ENCODE assay signal across 29 cellular contexts in the genomic region with DNA sequence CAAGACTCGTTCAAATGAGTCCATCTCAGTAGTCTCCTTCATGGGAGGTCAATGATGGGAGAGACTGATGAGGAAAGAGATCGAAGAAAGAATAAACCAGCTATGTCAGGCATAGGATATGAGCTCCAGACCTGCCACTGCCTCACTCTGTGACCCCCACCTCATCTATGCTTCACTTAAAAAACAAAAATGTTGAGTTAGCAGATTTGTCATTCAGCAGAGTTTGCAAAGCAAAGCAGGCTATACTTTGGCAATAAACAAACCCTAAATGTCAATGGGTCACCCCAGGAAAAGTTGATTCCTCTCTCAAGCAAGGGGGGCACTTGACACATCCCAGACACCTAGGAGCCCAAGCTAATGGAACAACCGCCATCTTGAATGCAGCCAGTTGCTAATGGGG.
"Had no signal": no experiment of that assay in that cellular context is flagged by ENCODE, and none has a peak within 500 bp of the region (broad histone marks: within the 10 kb centered on the region; RNA-seq: fewer than 3 reads in every experiment).

No MANE protein-coding gene starts in this region.

- DNase-seq: activated B cell treated with CpG ODN at 0.5 μM for 24 hours; activated CD4-positive, alpha-beta memory T cell treated with anti-CD3 and anti-CD28 coated beads for 36 hours; activated CD4-positive, alpha-beta T cell treated with anti-CD3 and anti-CD28 coated beads for 4 hours; activated CD4-positive, alpha-beta T cell treated with anti-CD3 and anti-CD28 coated beads, Interleukin-2, amount 10 ng/mL, durations not matched to agents 24 days and 14 days; activated CD4-positive, alpha-beta T cell treated with anti-CD3 and anti-CD28 coated beads, Interleukin-2, amount 50 U/mL, for 1 hour; activated CD4-positive, alpha-beta T cell treated with anti-CD3 and anti-CD28 coated beads, Interleukin-2, amount 50 U/mL, for 4 hours; activated CD4-positive, CD25-positive, alpha-beta regulatory T cell treated with anti-CD3 and anti-CD28 coated beads, Interleukin-2, amount 50 U/mL, for 72 hours; activated CD8-positive, alpha-beta memory T cell treated with anti-CD3 and anti-CD28 coated beads, Interleukin-2, amount 50 U/mL, for 4 hours; activated CD8-positive, alpha-beta T cell treated with anti-CD3 and anti-CD28 coated beads for 36 hours; activated effector memory CD4-positive, alpha-beta T cell treated with Interleukin-2 at 50 U/mL for 16 hours; activated gamma-delta T cell; activated naive CD4-positive, alpha-beta T cell treated with anti-CD3 and anti-CD28 coated beads, Interleukin-2, amount 10 ng/mL, durations not matched to agents 7 days and 5 days; activated naive CD4-positive, alpha-beta T cell treated with Interleukin-2 at 50 U/mL for 16 hours; activated naive CD8-positive, alpha-beta T cell treated with anti-CD3 and anti-CD28 coated beads, Interleukin-2, amount 10 ng/mL, durations not matched to agents 7 days and 5 days; activated naive CD8-positive, alpha-beta T cell treated with anti-CD3 and anti-CD28 coated beads, Interleukin-2, amount 50 U/mL, for 24 hours; activated T-cell treated with anti-CD3 and anti-CD28 coated beads, Interleukin-2, amount 50 U/mL, for 24 hours; activated T-cell treated with anti-CD3 and anti-CD28 coated beads, Interleukin-2, amount 50 U/mL, for 48 hours; amygdala; anterior cingulate cortex; caudate nucleus; cerebellar nuclear complex; T-helper 1 cell; T-helper 2 cell; T-helper 9 cell had no signal

- FAIRE-seq: bronchial epithelial cell, TTC549 had no signal

- ATAC-seq: activated CD8-positive, alpha-beta T cell treated with anti-CD3 and anti-CD28 coated beads for 36 hours; activated naive CD8-positive, alpha-beta T cell treated with anti-CD3 and anti-CD28 coated beads, Interleukin-2, amount 50 U/mL, for 24 hours had no signal

- H3K4me1 ChIP-seq: ascending aorta had no signal

- H3K36me3 ChIP-seq: ascending aorta, cardiac muscle cell had no signal

- H3K27me3 ChIP-seq: ascending aorta, cardiac muscle cell had no signal

- H3K27ac ChIP-seq: ascending aorta, cardiac muscle cell, VCaP had no signal

- H3K9me3 ChIP-seq: ascending aorta had no signal

- H3K4me3 ChIP-seq: ascending aorta, cardiac muscle cell had no signal
